Comparison of ENCODE assay signal across 27 cellular contexts in genomic region chr3:182019926-182020325, GRCh38.
"Had no signal": no experiment of that assay in that cellular context is flagged by ENCODE, and none has a peak within 500 bp of the region (broad histone marks: within the 10 kb centered on the region; RNA-seq: fewer than 3 reads in every experiment).

No MANE protein-coding gene starts in this region.

- DNase-seq: nephron progenitor cell; occipital lobe; ovary; posterior cingulate gyrus; psoas muscle; right cardiac atrium; right lobe of liver; sigmoid colon; small intestine; stimulated activated CD4-positive, alpha-beta T cell treated with anti-CD3 and anti-CD28 coated beads, Interleukin-15, amount 100 ng/mL, for 24 hours; stimulated activated CD4-positive, alpha-beta T cell treated with anti-CD3 and anti-CD28 coated beads, Interleukin-2, amount 100 ng/mL, for 24 hours; stimulated activated CD4-positive, alpha-beta T cell treated with anti-CD3 and anti-CD28 coated beads, Interleukin-2, amount 100 ng/mL, for 48 hours; stimulated activated CD4-positive, alpha-beta T cell treated with anti-CD3 and anti-CD28 coated beads, Interleukin-4, amount 100 ng/mL, for 24 hours; stimulated activated naive B cell treated with anti-CD40 and anti-IgM and Interleukin-4, amounts not matched to agents 10 μg/mL and 1 μg/mL and 100 μg/mL, for 72 hours; stimulated activated naive CD4-positive, alpha-beta T cell treated with Interleukin-2 at 50 U/mL for 16 hours; stomach; thyroid gland; upper lobe of left lung had no signal

- H3K36me3 Mint-ChIP-seq: natural killer cell treated with Interleukin-12 subunit alpha and Interleukin-12 subunit beta and Interleukin-15 and Interleukin-18, amount 100 ng/mL, for 72 hours; stimulated activated effector memory CD8-positive, alpha-beta T cell treated with anti-CD3 and anti-CD28 coated beads, Interleukin-12 subunit alpha, Interleukin-12 subunit beta, amount 100 ng/mL, for 72 hours; stimulated activated naive B cell treated with anti-CD40 and anti-IgM and Interleukin-4, amounts not matched to agents 10 μg/mL and 1 μg/mL and 100 μg/mL, for 72 hours had no signal

- H3K36me3 ChIP-seq: ovary, right lobe of liver, sigmoid colon, stomach, thoracic aorta, thyroid gland, tibial nerve, upper lobe of left lung, vagina had no signal

- ATAC-seq: natural killer cell treated with Interleukin-12 subunit alpha and Interleukin-12 subunit beta and Interleukin-15 and Interleukin-18, amount 100 ng/mL, for 72 hours; psoas muscle; right cardiac atrium; right lobe of liver; stimulated activated effector memory CD8-positive, alpha-beta T cell treated with anti-CD3 and anti-CD28 coated beads, Interleukin-12 subunit alpha, Interleukin-12 subunit beta, amount 100 ng/mL, for 72 hours; stimulated activated naive B cell treated with anti-CD40 and anti-IgM and Interleukin-4, amounts not matched to agents 10 μg/mL and 1 μg/mL and 100 μg/mL, for 72 hours had no signal

- H3K4me1 ChIP-seq: parathyroid adenoma, psoas muscle, right lobe of liver, sigmoid colon, stomach, thyroid gland, tibial nerve, upper lobe of left lung, vagina had no signal

- H3K27me3 Mint-ChIP-seq: natural killer cell treated with Interleukin-12 subunit alpha and Interleukin-12 subunit beta and Interleukin-15 and Interleukin-18, amount 100 ng/mL, for 72 hours; stimulated activated naive B cell treated with anti-CD40 and anti-IgM and Interleukin-4, amounts not matched to agents 10 μg/mL and 1 μg/mL and 100 μg/mL, for 72 hours; stimulated activated naive CD8-positive, alpha-beta T cell treated with anti-CD3 and anti-CD28 coated beads, Interleukin-15, Interleukin-2, amounts not matched to agents 100 ng/mL and 50 ng/mL, for 24 hours had no signal

- H3K27me3 ChIP-seq: ovary, right lobe of liver, sigmoid colon, stomach, thyroid gland, tibial nerve, upper lobe of left lung, vagina had no signal

- H3K9me3 Mint-ChIP-seq: nephron progenitor cell; neural crest cell; stimulated activated naive CD8-positive, alpha-beta T cell treated with anti-CD3 and anti-CD28 coated beads, Interleukin-15, Interleukin-2, amounts not matched to agents 100 ng/mL and 50 ng/mL, for 24 hours had no signal

- H3K4me3 Mint-ChIP-seq: natural killer cell treated with Interleukin-12 subunit alpha and Interleukin-12 subunit beta and Interleukin-15 and Interleukin-18, amount 100 ng/mL, for 72 hours; nephron progenitor cell; neural crest cell; stimulated activated effector memory CD8-positive, alpha-beta T cell treated with anti-CD3 and anti-CD28 coated beads, Interleukin-12 subunit alpha, Interleukin-12 subunit beta, amount 100 ng/mL, for 72 hours; stimulated activated naive B cell treated with anti-CD40 and anti-IgM and Interleukin-4, amounts not matched to agents 10 μg/mL and 1 μg/mL and 100 μg/mL, for 72 hours; stimulated activated naive CD8-positive, alpha-beta T cell treated with anti-CD3 and anti-CD28 coated beads, Interleukin-15, Interleukin-2, amounts not matched to agents 100 ng/mL and 50 ng/mL, for 24 hours had no signal

- H2AFZ ChIP-seq: parathyroid adenoma had no signal

- H3K9me3 ChIP-seq: ovary, psoas muscle, right lobe of liver, sigmoid colon, stomach, thoracic aorta, thyroid gland, tibial nerve, upper lobe of left lung, vagina had no signal

- H3K27ac Mint-ChIP-seq: natural killer cell treated with Interleukin-12 subunit alpha and Interleukin-12 subunit beta and Interleukin-15 and Interleukin-18, amount 100 ng/mL, for 72 hours; nephron progenitor cell; progenitor cell of endocrine pancreas; stimulated activated effector memory CD8-positive, alpha-beta T cell treated with anti-CD3 and anti-CD28 coated beads, Interleukin-12 subunit alpha, Interleukin-12 subunit beta, amount 100 ng/mL, for 72 hours; stimulated activated naive B cell treated with anti-CD40 and anti-IgM and Interleukin-4, amounts not matched to agents 10 μg/mL and 1 μg/mL and 100 μg/mL, for 72 hours; stimulated activated naive CD8-positive, alpha-beta T cell treated with anti-CD3 and anti-CD28 coated beads, Interleukin-15, Interleukin-2, amounts not matched to agents 100 ng/mL and 50 ng/mL, for 24 hours had no signal

- H3K9ac ChIP-seq: parathyroid adenoma had no signal

- H3K79me2 ChIP-seq: parathyroid adenoma had no signal

- H3K4me3 ChIP-seq: ovary, psoas muscle, right lobe of liver, sigmoid colon, stomach, thoracic aorta, thyroid gland, tibial nerve, upper lobe of left lung, vagina had no signal

- H3K4me1 Mint-ChIP-seq: neural crest cell; stimulated activated effector memory CD8-positive, alpha-beta T cell treated with anti-CD3 and anti-CD28 coated beads, Interleukin-12 subunit alpha, Interleukin-12 subunit beta, amount 100 ng/mL, for 72 hours; stimulated activated naive B cell treated with anti-CD40 and anti-IgM and Interleukin-4, amounts not matched to agents 10 μg/mL and 1 μg/mL and 100 μg/mL, for 72 hours had no signal

- H3K27ac ChIP-seq: ovary, parathyroid adenoma, psoas muscle, right lobe of liver, sigmoid colon, stomach, thoracic aorta, thyroid gland, tibial nerve, upper lobe of left lung, vagina had no signal
